In genomic region chrX:132614297-132614696, GRCh38 we compare ENCODE assay signal across 10 cellular contexts.
A peak's percentile ranks its signal among the peaks of the same experiment; 100 is the strongest.
DNase-seq lines count a peak whose midpoint lies in the region; ATAC-seq and TF ChIP-seq lines count a peak whose summit lies in the region.
"Had no signal": no experiment of that assay in that cellular context is flagged by ENCODE, and none has a peak within 500 bp of the region (broad histone marks: within the 10 kb centered on the region; RNA-seq: fewer than 3 reads in every experiment).

No MANE protein-coding gene starts in this region.

- TF ChIP-seq CTCF in HFFc6 (IDR thresholded peaks at IDR 0.05), result peak; percentile 39; the same call in 1 of the 2 replicates
- peak; percentile 85 for TF ChIP-seq CTCF in WERI-Rb-1 (IDR thresholded peaks at IDR 0.05; ENCODE audit: low read depth, low read length)
- TF ChIP-seq CTCF in right lobe of liver (IDR thresholded peaks at IDR 0.05), result peak; percentile 18 to 46 (median 32)

- H3K36me3 ChIP-seq in WERI-Rb-1 (no peaks in the 10 kb centered on the region), right lobe of liver (no peaks in the 10 kb centered on the region)

- H3K27me3 ChIP-seq in WERI-Rb-1 (ENCODE audit: insufficient read depth, low read depth, severe bottlenecking) (peaks cover 5% of the 10 kb centered on the region), right lobe of liver (peaks cover 0 to 6% of the 10 kb centered on the region in 2 donors)

- peak; percentile 53 to 64 (median 60) for ATAC-seq in right lobe of liver
- no peak for ATAC-seq in activated naive CD8-positive, alpha-beta T cell treated with anti-CD3 and anti-CD28 coated beads, Interleukin-2, amount 50 U/mL, for 24 hours
- no peak for ATAC-seq in GM18502 (IDR thresholded peaks at IDR 0.05; ENCODE audit: poor library complexity, unreplicated experiment)

- H3K9me3 ChIP-seq in WERI-Rb-1 (ENCODE audit: severe bottlenecking) (no peaks in the 10 kb centered on the region), right lobe of liver (no peaks in the 10 kb centered on the region)

- H3K36me3 Mint-ChIP-seq in HFFc6 (ENCODE audit: low read depth), result no peaks in the 10 kb centered on the region
- H3K36me3 Mint-ChIP-seq in activated naive CD8-positive, alpha-beta T cell treated with anti-CD3 and anti-CD28 coated beads, Interleukin-2, amount 50 U/mL, for 24 hours (ENCODE audit: low read depth), result no peaks in the 10 kb centered on the region

- 62% methylated on average over 5 of the region's 6 CpGs for WGBS in right lobe of liver (ENCODE audit: insufficient coverage, low coverage, low lambda C conversion rate, missing lambda C conversion rate)

- H3K27me3 Mint-ChIP-seq in HFFc6 (ENCODE audit: insufficient read depth), result peaks cover 2% of the 10 kb centered on the region
- no peaks in the 10 kb centered on the region for H3K27me3 Mint-ChIP-seq in activated naive CD8-positive, alpha-beta T cell treated with anti-CD3 and anti-CD28 coated beads, Interleukin-2, amount 50 U/mL, for 24 hours

- no peak overlapping the region for H3K4me3 ChIP-seq in WERI-Rb-1 (ENCODE audit: low read depth, low read length)
- H3K4me3 ChIP-seq in right lobe of liver, result no peak overlapping the region
- H3K4me3 ChIP-seq: lung had no signal

- no peak for TF ChIP-seq POLR2A in right lobe of liver (IDR thresholded peaks at IDR 0.05)

- no peak overlapping the region for H3K27ac Mint-ChIP-seq in HFFc6
- no peak overlapping the region for H3K27ac Mint-ChIP-seq in activated naive CD8-positive, alpha-beta T cell treated with anti-CD3 and anti-CD28 coated beads, Interleukin-2, amount 50 U/mL, for 24 hours

- H3K4me3 Mint-ChIP-seq in HFFc6, result no peak overlapping the region
- H3K4me3 Mint-ChIP-seq in activated naive CD8-positive, alpha-beta T cell treated with anti-CD3 and anti-CD28 coated beads, Interleukin-2, amount 50 U/mL, for 24 hours, result no peak overlapping the region

- no peaks in the 10 kb centered on the region for H3K9me3 Mint-ChIP-seq in HFFc6
- H3K9me3 Mint-ChIP-seq in activated naive CD8-positive, alpha-beta T cell treated with anti-CD3 and anti-CD28 coated beads, Interleukin-2, amount 50 U/mL, for 24 hours, result no peaks in the 10 kb centered on the region

- DNase-seq in GM03348 (ENCODE audit: low spot score) (peak; percentile 9), HFFc6 (no peak), WERI-Rb-1 (peak; percentile 22), right lobe of liver (peak in 2 of 3 donors; percentile 24 to 31), DMS114 treated with DMSO at 0.1 percent for 48 hours (lab: John Stamatoyannopoulos, UW; ENCODE audit: unreplicated experiment) (no peak), NCI-H1930 (lab: John Stamatoyannopoulos, UW) (no peak)
- DNase-seq in activated naive CD8-positive, alpha-beta T cell treated with anti-CD3 and anti-CD28 coated beads, Interleukin-2, amount 50 U/mL, for 24 hours, result no peak
- DNase-seq: retina had no signal

- H3K27ac ChIP-seq in WERI-Rb-1 (no peak overlapping the region), right lobe of liver (no peak overlapping the region)

- no peaks in the 10 kb centered on the region for H3K4me1 ChIP-seq in right lobe of liver

- intact Hi-C loops in right lobe of liver (cut with DNase I), result loop anchor here in 1 of 2 donors (10.0 kb wide), 1 partner anchor 319 kb away; no protein-coding TSS in a partner anchor

- no peaks in the 10 kb centered on the region for H3K4me1 Mint-ChIP-seq in HFFc6 (ENCODE audit: low read depth)
- peaks cover 2% of the 10 kb centered on the region for H3K4me1 Mint-ChIP-seq in activated naive CD8-positive, alpha-beta T cell treated with anti-CD3 and anti-CD28 coated beads, Interleukin-2, amount 50 U/mL, for 24 hours

Comparison
In these comparisons a context has a peak if more than half of its experiments do, and no peak if none do; other contexts are left out.
1. DNase-seq: peak in GM03348 (single experiment), WERI-Rb-1 (single experiment) and right lobe of liver (2 of 3); none in HFFc6 (single experiment), activated naive CD8-positive, alpha-beta T cell treated with anti-CD3 and anti-CD28 coated beads, Interleukin-2, amount 50 U/mL, for 24 hours (single experiment), DMS114 treated with DMSO at 0.1 percent for 48 hours (single experiment) and NCI-H1930 (0 of 2).
2. CTCF ChIP-seq: peak in every context shown above with its lines; median percentile 85 in WERI-Rb-1; 39 in HFFc6; 32 in right lobe of liver.
3. ATAC-seq: peak in right lobe of liver (4 of 4); none in activated naive CD8-positive, alpha-beta T cell treated with anti-CD3 and anti-CD28 coated beads, Interleukin-2, amount 50 U/mL, for 24 hours (single experiment) and GM18502 (single experiment).